In the genomic region with DNA sequence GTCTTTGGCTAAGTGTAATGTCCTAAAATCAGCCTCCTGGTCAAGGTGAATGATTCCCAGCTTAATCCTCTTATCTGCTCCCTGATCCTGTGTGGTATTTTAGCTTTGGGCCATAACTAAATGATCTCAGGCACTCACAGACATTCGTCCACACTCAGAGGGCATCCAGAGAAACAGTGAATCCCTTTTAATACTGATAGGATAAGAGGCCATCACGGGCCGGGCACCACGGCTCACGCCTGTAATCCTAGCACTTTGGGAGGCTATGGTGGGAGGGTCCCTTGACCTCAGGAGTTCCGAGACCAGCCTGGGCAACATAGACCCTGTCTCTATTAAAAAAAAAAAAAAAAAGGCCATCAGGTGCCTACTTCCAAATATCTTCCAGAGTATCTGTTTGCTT, we compare ENCODE assay signal across 2 cellular contexts.
TF ChIP-seq lines count a peak whose summit lies in the region.

No MANE protein-coding gene starts in this region.

TF ChIP-seq in K562, 482 proteins besides CTCF, POLR2A, EP300 and RAD21:
- TF ChIP-seq, protein P1, sequence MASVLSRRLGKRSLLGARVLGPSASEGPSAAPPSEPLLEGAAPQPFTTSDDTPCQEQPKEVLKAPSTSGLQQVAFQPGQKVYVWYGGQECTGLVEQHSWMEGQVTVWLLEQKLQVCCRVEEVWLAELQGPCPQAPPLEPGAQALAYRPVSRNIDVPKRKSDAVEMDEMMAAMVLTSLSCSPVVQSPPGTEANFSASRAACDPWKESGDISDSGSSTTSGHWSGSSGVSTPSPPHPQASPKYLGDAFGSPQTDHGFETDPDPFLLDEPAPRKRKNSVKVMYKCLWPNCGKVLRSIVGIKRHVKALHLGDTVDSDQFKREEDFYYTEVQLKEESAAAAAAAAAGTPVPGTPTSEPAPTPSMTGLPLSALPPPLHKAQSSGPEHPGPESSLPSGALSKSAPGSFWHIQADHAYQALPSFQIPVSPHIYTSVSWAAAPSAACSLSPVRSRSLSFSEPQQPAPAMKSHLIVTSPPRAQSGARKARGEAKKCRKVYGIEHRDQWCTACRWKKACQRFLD (CRISPR knock-in tag; IDR thresholded peaks at IDR 0.05) = 0 out of 2 replicates have a peak, but pooled peaks have one; percentile 11
- 0 out of 2 replicates have a peak, but pooled peaks have one; percentile 5 for TF ChIP-seq ZNF589 (CRISPR knock-in tag; IDR thresholded peaks at IDR 0.05; ENCODE audit: low read depth)
- TF ChIP-seq, protein P2, sequence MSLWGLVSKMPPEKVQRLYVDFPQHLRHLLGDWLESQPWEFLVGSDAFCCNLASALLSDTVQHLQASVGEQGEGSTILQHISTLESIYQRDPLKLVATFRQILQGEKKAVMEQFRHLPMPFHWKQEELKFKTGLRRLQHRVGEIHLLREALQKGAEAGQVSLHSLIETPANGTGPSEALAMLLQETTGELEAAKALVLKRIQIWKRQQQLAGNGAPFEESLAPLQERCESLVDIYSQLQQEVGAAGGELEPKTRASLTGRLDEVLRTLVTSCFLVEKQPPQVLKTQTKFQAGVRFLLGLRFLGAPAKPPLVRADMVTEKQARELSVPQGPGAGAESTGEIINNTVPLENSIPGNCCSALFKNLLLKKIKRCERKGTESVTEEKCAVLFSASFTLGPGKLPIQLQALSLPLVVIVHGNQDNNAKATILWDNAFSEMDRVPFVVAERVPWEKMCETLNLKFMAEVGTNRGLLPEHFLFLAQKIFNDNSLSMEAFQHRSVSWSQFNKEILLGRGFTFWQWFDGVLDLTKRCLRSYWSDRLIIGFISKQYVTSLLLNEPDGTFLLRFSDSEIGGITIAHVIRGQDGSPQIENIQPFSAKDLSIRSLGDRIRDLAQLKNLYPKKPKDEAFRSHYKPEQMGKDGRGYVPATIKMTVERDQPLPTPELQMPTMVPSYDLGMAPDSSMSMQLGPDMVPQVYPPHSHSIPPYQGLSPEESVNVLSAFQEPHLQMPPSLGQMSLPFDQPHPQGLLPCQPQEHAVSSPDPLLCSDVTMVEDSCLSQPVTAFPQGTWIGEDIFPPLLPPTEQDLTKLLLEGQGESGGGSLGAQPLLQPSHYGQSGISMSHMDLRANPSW (CRISPR knock-in tag; IDR thresholded peaks at IDR 0.05) = no peak

TF ChIP-seq in GM23338, 12 proteins besides CTCF, POLR2A, EP300 and RAD21:
- no peak for TF ChIP-seq ZNF331 (CRISPR knock-in tag; IDR thresholded peaks at IDR 0.05; ENCODE audit: low read depth)
- TF ChIP-seq, protein P3, sequence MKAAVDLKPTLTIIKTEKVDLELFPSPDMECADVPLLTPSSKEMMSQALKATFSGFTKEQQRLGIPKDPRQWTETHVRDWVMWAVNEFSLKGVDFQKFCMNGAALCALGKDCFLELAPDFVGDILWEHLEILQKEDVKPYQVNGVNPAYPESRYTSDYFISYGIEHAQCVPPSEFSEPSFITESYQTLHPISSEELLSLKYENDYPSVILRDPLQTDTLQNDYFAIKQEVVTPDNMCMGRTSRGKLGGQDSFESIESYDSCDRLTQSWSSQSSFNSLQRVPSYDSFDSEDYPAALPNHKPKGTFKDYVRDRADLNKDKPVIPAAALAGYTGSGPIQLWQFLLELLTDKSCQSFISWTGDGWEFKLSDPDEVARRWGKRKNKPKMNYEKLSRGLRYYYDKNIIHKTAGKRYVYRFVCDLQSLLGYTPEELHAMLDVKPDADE (IDR thresholded peaks at IDR 0.05) = no peak
- TF ChIP-seq EZH2 (IDR thresholded peaks at IDR 0.05; ENCODE audit: low read depth, unreplicated experiment) = no peak
- TF ChIP-seq JUNB (IDR thresholded peaks at IDR 0.05; ENCODE audit: unreplicated experiment) = no peak
- TF ChIP-seq, protein P4, sequence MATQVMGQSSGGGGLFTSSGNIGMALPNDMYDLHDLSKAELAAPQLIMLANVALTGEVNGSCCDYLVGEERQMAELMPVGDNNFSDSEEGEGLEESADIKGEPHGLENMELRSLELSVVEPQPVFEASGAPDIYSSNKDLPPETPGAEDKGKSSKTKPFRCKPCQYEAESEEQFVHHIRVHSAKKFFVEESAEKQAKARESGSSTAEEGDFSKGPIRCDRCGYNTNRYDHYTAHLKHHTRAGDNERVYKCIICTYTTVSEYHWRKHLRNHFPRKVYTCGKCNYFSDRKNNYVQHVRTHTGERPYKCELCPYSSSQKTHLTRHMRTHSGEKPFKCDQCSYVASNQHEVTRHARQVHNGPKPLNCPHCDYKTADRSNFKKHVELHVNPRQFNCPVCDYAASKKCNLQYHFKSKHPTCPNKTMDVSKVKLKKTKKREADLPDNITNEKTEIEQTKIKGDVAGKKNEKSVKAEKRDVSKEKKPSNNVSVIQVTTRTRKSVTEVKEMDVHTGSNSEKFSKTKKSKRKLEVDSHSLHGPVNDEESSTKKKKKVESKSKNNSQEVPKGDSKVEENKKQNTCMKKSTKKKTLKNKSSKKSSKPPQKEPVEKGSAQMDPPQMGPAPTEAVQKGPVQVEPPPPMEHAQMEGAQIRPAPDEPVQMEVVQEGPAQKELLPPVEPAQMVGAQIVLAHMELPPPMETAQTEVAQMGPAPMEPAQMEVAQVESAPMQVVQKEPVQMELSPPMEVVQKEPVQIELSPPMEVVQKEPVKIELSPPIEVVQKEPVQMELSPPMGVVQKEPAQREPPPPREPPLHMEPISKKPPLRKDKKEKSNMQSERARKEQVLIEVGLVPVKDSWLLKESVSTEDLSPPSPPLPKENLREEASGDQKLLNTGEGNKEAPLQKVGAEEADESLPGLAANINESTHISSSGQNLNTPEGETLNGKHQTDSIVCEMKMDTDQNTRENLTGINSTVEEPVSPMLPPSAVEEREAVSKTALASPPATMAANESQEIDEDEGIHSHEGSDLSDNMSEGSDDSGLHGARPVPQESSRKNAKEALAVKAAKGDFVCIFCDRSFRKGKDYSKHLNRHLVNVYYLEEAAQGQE (IDR thresholded peaks at IDR 0.05; ENCODE audit: unreplicated experiment) = no peak
- no peak for TF ChIP-seq EZH2phosphoT487 (IDR thresholded peaks at IDR 0.05; ENCODE audit: unreplicated experiment)
- TF ChIP-seq, protein P5, sequence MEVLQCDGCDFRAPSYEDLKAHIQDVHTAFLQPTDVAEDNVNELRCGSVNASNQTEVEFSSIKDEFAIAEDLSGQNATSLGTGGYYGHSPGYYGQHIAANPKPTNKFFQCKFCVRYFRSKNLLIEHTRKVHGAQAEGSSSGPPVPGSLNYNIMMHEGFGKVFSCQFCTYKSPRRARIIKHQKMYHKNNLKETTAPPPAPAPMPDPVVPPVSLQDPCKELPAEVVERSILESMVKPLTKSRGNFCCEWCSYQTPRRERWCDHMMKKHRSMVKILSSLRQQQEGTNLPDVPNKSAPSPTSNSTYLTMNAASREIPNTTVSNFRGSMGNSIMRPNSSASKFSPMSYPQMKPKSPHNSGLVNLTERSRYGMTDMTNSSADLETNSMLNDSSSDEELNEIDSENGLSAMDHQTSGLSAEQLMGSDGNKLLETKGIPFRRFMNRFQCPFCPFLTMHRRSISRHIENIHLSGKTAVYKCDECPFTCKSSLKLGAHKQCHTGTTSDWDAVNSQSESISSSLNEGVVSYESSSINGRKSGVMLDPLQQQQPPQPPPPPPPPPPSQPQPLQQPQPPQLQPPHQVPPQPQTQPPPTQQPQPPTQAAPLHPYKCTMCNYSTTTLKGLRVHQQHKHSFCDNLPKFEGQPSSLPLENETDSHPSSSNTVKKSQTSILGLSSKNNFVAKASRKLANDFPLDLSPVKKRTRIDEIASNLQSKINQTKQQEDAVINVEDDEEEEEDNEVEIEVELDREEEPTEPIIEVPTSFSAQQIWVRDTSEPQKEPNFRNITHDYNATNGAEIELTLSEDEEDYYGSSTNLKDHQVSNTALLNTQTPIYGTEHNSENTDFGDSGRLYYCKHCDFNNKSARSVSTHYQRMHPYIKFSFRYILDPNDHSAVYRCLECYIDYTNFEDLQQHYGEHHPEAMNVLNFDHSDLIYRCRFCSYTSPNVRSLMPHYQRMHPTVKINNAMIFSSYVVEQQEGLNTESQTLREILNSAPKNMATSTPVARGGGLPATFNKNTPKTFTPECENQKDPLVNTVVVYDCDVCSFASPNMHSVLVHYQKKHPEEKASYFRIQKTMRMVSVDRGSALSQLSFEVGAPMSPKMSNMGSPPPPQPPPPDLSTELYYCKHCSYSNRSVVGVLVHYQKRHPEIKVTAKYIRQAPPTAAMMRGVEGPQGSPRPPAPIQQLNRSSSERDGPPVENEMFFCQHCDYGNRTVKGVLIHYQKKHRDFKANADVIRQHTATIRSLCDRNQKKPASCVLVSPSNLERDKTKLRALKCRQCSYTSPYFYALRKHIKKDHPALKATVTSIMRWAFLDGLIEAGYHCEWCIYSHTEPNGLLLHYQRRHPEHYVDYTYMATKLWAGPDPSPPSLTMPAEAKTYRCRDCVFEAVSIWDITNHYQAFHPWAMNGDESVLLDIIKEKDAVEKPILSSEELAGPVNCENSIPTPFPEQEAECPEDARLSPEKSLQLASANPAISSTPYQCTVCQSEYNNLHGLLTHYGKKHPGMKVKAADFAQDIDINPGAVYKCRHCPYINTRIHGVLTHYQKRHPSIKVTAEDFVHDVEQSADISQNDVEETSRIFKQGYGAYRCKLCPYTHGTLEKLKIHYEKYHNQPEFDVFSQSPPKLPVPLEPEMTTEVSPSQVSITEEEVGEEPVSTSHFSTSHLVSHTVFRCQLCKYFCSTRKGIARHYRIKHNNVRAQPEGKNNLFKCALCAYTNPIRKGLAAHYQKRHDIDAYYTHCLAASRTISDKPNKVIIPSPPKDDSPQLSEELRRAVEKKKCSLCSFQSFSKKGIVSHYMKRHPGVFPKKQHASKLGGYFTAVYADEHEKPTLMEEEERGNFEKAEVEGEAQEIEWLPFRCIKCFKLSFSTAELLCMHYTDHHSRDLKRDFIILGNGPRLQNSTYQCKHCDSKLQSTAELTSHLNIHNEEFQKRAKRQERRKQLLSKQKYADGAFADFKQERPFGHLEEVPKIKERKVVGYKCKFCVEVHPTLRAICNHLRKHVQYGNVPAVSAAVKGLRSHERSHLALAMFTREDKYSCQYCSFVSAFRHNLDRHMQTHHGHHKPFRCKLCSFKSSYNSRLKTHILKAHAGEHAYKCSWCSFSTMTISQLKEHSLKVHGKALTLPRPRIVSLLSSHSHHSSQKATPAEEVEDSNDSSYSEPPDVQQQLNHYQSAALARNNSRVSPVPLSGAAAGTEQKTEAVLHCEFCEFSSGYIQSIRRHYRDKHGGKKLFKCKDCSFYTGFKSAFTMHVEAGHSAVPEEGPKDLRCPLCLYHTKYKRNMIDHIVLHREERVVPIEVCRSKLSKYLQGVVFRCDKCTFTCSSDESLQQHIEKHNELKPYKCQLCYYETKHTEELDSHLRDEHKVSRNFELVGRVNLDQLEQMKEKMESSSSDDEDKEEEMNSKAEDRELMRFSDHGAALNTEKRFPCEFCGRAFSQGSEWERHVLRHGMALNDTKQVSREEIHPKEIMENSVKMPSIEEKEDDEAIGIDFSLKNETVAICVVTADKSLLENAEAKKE (CRISPR knock-in tag; IDR thresholded peaks at IDR 0.05) = no peak
